In genomic region chr4:153651961-153652784, GRCh38 we compare ENCODE assay signal across 9 cellular contexts. TPM values are rescaled to one million over a fixed set of nuclear protein-coding genes. Genes with fewer than 3 reads are reported as not detected.
A peak's percentile ranks its signal among the peaks of the same experiment; 100 is the strongest.
DNase-seq lines count a peak whose midpoint lies in the region; ATAC-seq, FAIRE-seq and TF ChIP-seq lines count a peak whose summit lies in the region.
"Had no signal": no experiment of that assay in that cellular context is flagged by ENCODE, and none has a peak within 500 bp of the region (broad histone marks: within the 10 kb centered on the region; RNA-seq: fewer than 3 reads in every experiment).

No MANE protein-coding gene starts in this region.

- H3K4me2 ChIP-seq in trophoblast cell (ENCODE audit: low read length), result no peak overlapping the region

- H3K36me3 Mint-ChIP-seq in stimulated activated memory B cell treated with anti-CD40 and anti-IgM and Interleukin-4, amounts not matched to agents 10 μg/mL and 1 μg/mL and 100 μg/mL, for 72 hours, result no peaks in the 10 kb centered on the region

- peaks cover 19% of the 10 kb centered on the region for H3K27me3 Mint-ChIP-seq in stimulated activated memory B cell treated with anti-CD40 and anti-IgM and Interleukin-4, amounts not matched to agents 10 μg/mL and 1 μg/mL and 100 μg/mL, for 72 hours

- no peaks in the 10 kb centered on the region for H3K79me1 ChIP-seq in trophoblast cell (ENCODE audit: low read length)

- no peak for FAIRE-seq in GM12891 (lab: Jason Lieb, UNC)

- H2BK120ac ChIP-seq in trophoblast cell (ENCODE audit: insufficient read depth, low read length, poor library complexity), result no peak overlapping the region

- peaks cover 15% of the 10 kb centered on the region for H3K4me1 Mint-ChIP-seq in stimulated activated memory B cell treated with anti-CD40 and anti-IgM and Interleukin-4, amounts not matched to agents 10 μg/mL and 1 μg/mL and 100 μg/mL, for 72 hours

- H3K23ac ChIP-seq in trophoblast cell (ENCODE audit: low read length), result no peak overlapping the region

- ATAC-seq in stimulated activated memory B cell treated with anti-CD40 and anti-IgM and Interleukin-4, amounts not matched to agents 10 μg/mL and 1 μg/mL and 100 μg/mL, for 72 hours, result no peak
- no peak for ATAC-seq in GM19397 (IDR thresholded peaks at IDR 0.05; ENCODE audit: unreplicated experiment)

- H3K27ac ChIP-seq in dorsolateral prefrontal cortex (peak overlapping the region in 39 of 59 donors; percentile 9 to 80 (median 65)), trophoblast cell (ENCODE audit: low read depth, low read length) (no peak overlapping the region)

- no peak overlapping the region for H3K18ac ChIP-seq in trophoblast cell (ENCODE audit: low read length)

- H3K36me3 ChIP-seq in trophoblast cell (ENCODE audit: control insufficient read depth in 1 of 2, insufficient read depth in 2 of 2, low read length in 2 of 2), result no peaks in the 10 kb centered on the region

- H3K9me3 Mint-ChIP-seq in stimulated activated memory B cell treated with anti-CD40 and anti-IgM and Interleukin-4, amounts not matched to agents 10 μg/mL and 1 μg/mL and 100 μg/mL, for 72 hours, result no peaks in the 10 kb centered on the region

- H3K9ac ChIP-seq in trophoblast cell (ENCODE audit: low read length), result no peak overlapping the region

- no peak overlapping the region for H2BK5ac ChIP-seq in trophoblast cell (ENCODE audit: low read depth, low read length, poor library complexity)

- WGBS in trophoblast cell (ENCODE audit: extremely low coverage, insufficient coverage, insufficient read length), result no CpG with 5 or more reads among the region's 11 CpGs

- no peak overlapping the region for H3K4ac ChIP-seq in trophoblast cell (ENCODE audit: low read depth, low read length)

- no peak overlapping the region for H2BK12ac ChIP-seq in trophoblast cell (ENCODE audit: low read length)

- H3K4me3 ChIP-seq in dorsolateral prefrontal cortex (no peak overlapping the region), trophoblast cell (ENCODE audit: low read depth, low read length) (no peak overlapping the region)

- H3K27me3 ChIP-seq in dorsolateral prefrontal cortex (no peaks in the 10 kb centered on the region), trophoblast cell (ENCODE audit: insufficient read depth, low read length) (peaks cover 2% of the 10 kb centered on the region)

- no peak overlapping the region for H4K8ac ChIP-seq in trophoblast cell (ENCODE audit: low read depth, low read length)

- no peaks in the 10 kb centered on the region for H3K4me1 ChIP-seq in trophoblast cell (ENCODE audit: control insufficient read depth in 1 of 2, insufficient read depth in 2 of 2, low read length in 2 of 2)

- intact Hi-C loops in dorsolateral prefrontal cortex (cut with DNase I), result no loop called here

- TF ChIP-seq POLR2A in GM12891 (IDR thresholded peaks at IDR 0.05; ENCODE audit: low read depth, low read length), result no peak

- no peak overlapping the region for H2AFZ ChIP-seq in trophoblast cell (ENCODE audit: insufficient read depth, low read length, poor library complexity)

- DNase-seq in GM12891 (ENCODE audit: insufficient read length, low spot score) (no peak), SKM-1 treated with dmso at 0.1 percent for 144 hours (lab: John Stamatoyannopoulos, UW; ENCODE audit: unreplicated experiment) (peak; percentile 88), dorsolateral prefrontal cortex (peak in 2 of 10 donors; percentile 16 to 52), trophoblast cell (peak; percentile 17 to 48), middle frontal gyrus (ENCODE audit: extremely low spot score, low spot score) (no peak), DMS79 (lab: John Stamatoyannopoulos, UW) (no peak)
- DNase-seq: NCI-H524 treated with DMSO at 0.1 percent for 48 hours had no signal

- no peaks in the 10 kb centered on the region for H3K9me3 ChIP-seq in trophoblast cell (ENCODE audit: insufficient read depth, low read depth, low read length)

- no peak overlapping the region for H4K91ac ChIP-seq in trophoblast cell (ENCODE audit: low read depth, low read length)

- no peak overlapping the region for H3K27ac Mint-ChIP-seq in stimulated activated memory B cell treated with anti-CD40 and anti-IgM and Interleukin-4, amounts not matched to agents 10 μg/mL and 1 μg/mL and 100 μg/mL, for 72 hours

- no peak overlapping the region for H2AK5ac ChIP-seq in trophoblast cell (ENCODE audit: low read length)

- H3K79me2 ChIP-seq in trophoblast cell (ENCODE audit: control insufficient read depth, insufficient read depth, low read length, poor library complexity), result no peaks in the 10 kb centered on the region

- no peak overlapping the region for H3K4me3 Mint-ChIP-seq in stimulated activated memory B cell treated with anti-CD40 and anti-IgM and Interleukin-4, amounts not matched to agents 10 μg/mL and 1 μg/mL and 100 μg/mL, for 72 hours

- H4K12ac ChIP-seq in trophoblast cell (ENCODE audit: low read depth, low read length), result no peak overlapping the region

- no peak overlapping the region for H3K14ac ChIP-seq in trophoblast cell (ENCODE audit: low read length)

- TF ChIP-seq CTCF in dorsolateral prefrontal cortex (IDR thresholded peaks at IDR 0.05 in 54 of 56, conservative IDR thresholded peaks at IDR 0.05 in 2 of 56; ENCODE audit: low read depth in 1 of 56, partially characterized antibody in 56 of 56), result no peak

TF ChIP-seq in GM12891, 5 proteins besides CTCF, POLR2A, EP300 and RAD21:
- peak; percentile 4; the same call in 1 of the 2 replicates for TF ChIP-seq SPI1 (IDR thresholded peaks at IDR 0.05; ENCODE audit: low read depth, low read length)
- no peak for TF ChIP-seq PAX5 (IDR thresholded peaks at IDR 0.05; ENCODE audit: insufficient read depth, low read length, severe bottlenecking)

RNA-seq across cellular contexts. Expression of gene TLR2, which starts 31.9 kb away (rescaled TPM):
- 0.08 TPM for polyA plus RNA-seq in GM12891 (2012; ENCODE audit: low read depth, missing spikeins)
- total RNA-seq in dorsolateral prefrontal cortex, result 10 to 100 TPM in 73 of 120 experiments, 1 to 10 TPM in 47; 1.9 to 39.1 (median 11.7) TPM
- polyA plus RNA-seq in trophoblast cell (2013), result 0.04 and 0.06 TPM in 2 replicates

Comparison
In these comparisons a context has a peak if more than half of its experiments do, and no peak if none do; other contexts are left out.
1. DNase-seq: peak in SKM-1 treated with dmso at 0.1 percent for 144 hours (single experiment) and trophoblast cell (2 of 2); none in GM12891 (single experiment), middle frontal gyrus (single experiment) and DMS79 (single experiment).